12 cellular contexts compared by ENCODE assay signal in the genomic region with DNA sequence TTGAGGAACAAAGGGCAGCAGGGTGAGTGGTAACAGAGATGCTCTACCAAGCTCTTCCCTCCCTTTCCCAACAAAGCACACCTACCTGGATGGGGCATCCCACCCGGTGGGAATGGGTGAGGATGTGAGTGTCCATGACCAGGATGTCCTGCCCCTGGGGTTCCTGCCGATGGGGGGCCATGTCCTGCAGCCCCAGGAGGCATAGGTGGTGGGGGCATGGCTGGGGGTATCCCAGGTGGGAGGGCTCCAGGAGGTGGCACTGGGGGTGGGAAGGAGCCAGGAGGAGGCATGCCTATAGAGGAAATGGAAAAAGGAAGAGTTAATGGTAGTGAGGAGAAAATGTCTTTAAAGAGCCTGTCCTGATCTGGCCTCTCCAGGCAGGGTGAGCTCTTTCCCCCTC. TPM values are rescaled to one million over a fixed set of nuclear protein-coding genes. Genes with fewer than 3 reads are reported as not detected.
A peak's percentile ranks its signal among the peaks of the same experiment; 100 is the strongest.
DNase-seq lines count a peak whose midpoint lies in the region; ATAC-seq and TF ChIP-seq lines count a peak whose summit lies in the region.
"Had no signal": no experiment of that assay in that cellular context is flagged by ENCODE, and none has a peak within 500 bp of the region (broad histone marks: within the 10 kb centered on the region; RNA-seq: fewer than 3 reads in every experiment).

No MANE protein-coding gene starts in this region.

- ATAC-seq in CD4-positive, alpha-beta T cell (ENCODE audit: poor library complexity) = no peak
- ATAC-seq in naive thymus-derived CD8-positive, alpha-beta T cell = no peak
- no peak for ATAC-seq in HG02973 (IDR thresholded peaks at IDR 0.05; ENCODE audit: unreplicated experiment)
- no peak for ATAC-seq in GM18868 (IDR thresholded peaks at IDR 0.05; ENCODE audit: unreplicated experiment)
- ATAC-seq in GM21390 (IDR thresholded peaks at IDR 0.05; ENCODE audit: unreplicated experiment) = no peak

- CTCF ChIA-PET in CD4-positive, alpha-beta T cell (lab: Charles Lee) = no interaction called here

- no peaks in the 10 kb centered on the region for H3K27me3 ChIP-seq in CD4-positive, alpha-beta T cell (ENCODE audit: control insufficient read depth, insufficient read depth, low read length)

- intact Hi-C loops in CD4-positive, alpha-beta T cell (cut with DNase I, micrococcal nuclease) = loop anchor here (2.0 kb wide), 2 partner anchors 27 to 37 kb away; a partner anchor contains a TSS

- H3K27ac ChIP-seq in CD4-positive, alpha-beta T cell (ENCODE audit: low read depth, low read length) = no peak overlapping the region

- H3K9me3 Mint-ChIP-seq in CD4-positive, alpha-beta T cell = no peaks in the 10 kb centered on the region
- H3K9me3 Mint-ChIP-seq in activated naive CD8-positive, alpha-beta T cell treated with anti-CD3 and anti-CD28 coated beads for 36 hours = no peaks in the 10 kb centered on the region
- H3K9me3 Mint-ChIP-seq in naive thymus-derived CD8-positive, alpha-beta T cell = no peaks in the 10 kb centered on the region

- POLR2A ChIA-PET in CD4-positive, alpha-beta T cell (lab: Charles Lee) = interaction anchor here (1.0 kb wide), 1 partner anchor 39 kb away, joined by 4 read pairs; a partner anchor contains a TSS
- POLR2A ChIA-PET in naive thymus-derived CD8-positive, alpha-beta T cell (lab: Charles Lee) = interaction anchor here (1.1 to 2.3 kb wide), 4 partner anchors 10 to 81 kb away, joined by 3 to 17 read pairs (median 5); a partner anchor contains a TSS

- H3K27ac Mint-ChIP-seq in CD4-positive, alpha-beta T cell = peak overlapping the region; percentile 8
- peak overlapping the region; percentile 50 for H3K27ac Mint-ChIP-seq in activated naive CD8-positive, alpha-beta T cell treated with anti-CD3 and anti-CD28 coated beads for 36 hours
- peak overlapping the region in 7 of 10 donors; percentile 30 to 81 (median 48) for H3K27ac Mint-ChIP-seq in naive thymus-derived CD8-positive, alpha-beta T cell

- H3K4me3 Mint-ChIP-seq in CD4-positive, alpha-beta T cell = peak overlapping the region; percentile 98
- H3K4me3 Mint-ChIP-seq in activated naive CD8-positive, alpha-beta T cell treated with anti-CD3 and anti-CD28 coated beads for 36 hours = peak overlapping the region; percentile 98
- H3K4me3 Mint-ChIP-seq in naive thymus-derived CD8-positive, alpha-beta T cell = peak overlapping the region; percentile 41 to 97 (median 82)

- H3K36me3 Mint-ChIP-seq in CD4-positive, alpha-beta T cell (ENCODE audit: low read depth) = peaks cover 69% of the 10 kb centered on the region
- H3K36me3 Mint-ChIP-seq in activated naive CD8-positive, alpha-beta T cell treated with anti-CD3 and anti-CD28 coated beads for 36 hours = peaks cover 53% of the 10 kb centered on the region
- peaks cover 13 to 52% (median 35%) of the 10 kb centered on the region in 3 donors for H3K36me3 Mint-ChIP-seq in naive thymus-derived CD8-positive, alpha-beta T cell

- H3K4me3 ChIP-seq in HFF-Myc (replicated peaks; ENCODE audit: low read depth, low read length) = peak overlapping the region; percentile 93

- no peak for TF ChIP-seq CTCF in CD4-positive, alpha-beta T cell (IDR thresholded peaks at IDR 0.05)
- no peak for TF ChIP-seq CTCF in HFF-Myc (IDR thresholded peaks at IDR 0.05; ENCODE audit: low read depth, low read length, missing control alignments)

- H3K27me3 Mint-ChIP-seq in CD4-positive, alpha-beta T cell = no peaks in the 10 kb centered on the region
- H3K27me3 Mint-ChIP-seq in activated naive CD8-positive, alpha-beta T cell treated with anti-CD3 and anti-CD28 coated beads for 36 hours = no peaks in the 10 kb centered on the region
- peaks cover 0 to 1% (median 0%) of the 10 kb centered on the region in 5 donors for H3K27me3 Mint-ChIP-seq in naive thymus-derived CD8-positive, alpha-beta T cell

- DNase-seq in CD4-positive, alpha-beta T cell = no peak
- DNase-seq in HFF-Myc (ENCODE audit: extremely low read depth, low read depth) (no peak), NCI-H1930 (lab: John Stamatoyannopoulos, UW) (no peak)
- DNase-seq in activated naive CD8-positive, alpha-beta T cell treated with anti-CD3 and anti-CD28 coated beads for 36 hours = no peak
- DNase-seq in naive thymus-derived CD8-positive, alpha-beta T cell = no peak
- DNase-seq: DMS 273 treated with DMSO at 0.1 percent for 48 hours, NCI-H1417 treated with DMSO at 0.1 percent for 48 hours, NCI-H526, SHP77 had no signal

- no peaks in the 10 kb centered on the region for H3K9me3 ChIP-seq in CD4-positive, alpha-beta T cell (ENCODE audit: control insufficient read depth, low read length)

- H3K4me1 Mint-ChIP-seq in CD4-positive, alpha-beta T cell (ENCODE audit: low read depth) = peaks cover 47% of the 10 kb centered on the region
- H3K4me1 Mint-ChIP-seq in activated naive CD8-positive, alpha-beta T cell treated with anti-CD3 and anti-CD28 coated beads for 36 hours = peaks cover 21% of the 10 kb centered on the region
- H3K4me1 Mint-ChIP-seq in naive thymus-derived CD8-positive, alpha-beta T cell = peaks cover 28 to 57% (median 47%) of the 10 kb centered on the region in 4 donors

RNA-seq across cellular contexts. Expression of a gene that starts 1.9 kb away (rescaled TPM):
- total RNA-seq in CD4-positive, alpha-beta T cell = 10 to 100 TPM; 38.0 to 38.6 TPM
- total RNA-seq in activated naive CD8-positive, alpha-beta T cell treated with anti-CD3 and anti-CD28 coated beads for 36 hours = 100 to 1,000 TPM; 111 to 112 TPM
- total RNA-seq in naive thymus-derived CD8-positive, alpha-beta T cell = 10 to 100 TPM; 46.5 to 50.5 TPM
- polyA plus RNA-seq in naive thymus-derived CD8-positive, alpha-beta T cell = 10 to 100 TPM; 55.7 to 90.4 (median 71.9) TPM

RNA-seq across cellular contexts. Expression of a gene that starts 8.1 kb away (rescaled TPM):
- total RNA-seq in CD4-positive, alpha-beta T cell = 1 to 10 TPM; 2.5 to 2.9 TPM
- total RNA-seq in activated naive CD8-positive, alpha-beta T cell treated with anti-CD3 and anti-CD28 coated beads for 36 hours = 10 to 100 TPM; 12.5 to 12.8 TPM
- 1 to 10 TPM; 3.0 TPM for total RNA-seq in naive thymus-derived CD8-positive, alpha-beta T cell
- 1 to 10 TPM; 1.6 to 2.6 (median 2.3) TPM for polyA plus RNA-seq in naive thymus-derived CD8-positive, alpha-beta T cell

RNA-seq across cellular contexts. Expression of a gene that starts 10.9 kb away (rescaled TPM):
- total RNA-seq in CD4-positive, alpha-beta T cell = under 1 TPM; 0.49 to 0.70 TPM
- 1 to 10 TPM in 1 of 2 experiments, under 1 TPM in 1; 0.94 to 1.8 TPM for total RNA-seq in activated naive CD8-positive, alpha-beta T cell treated with anti-CD3 and anti-CD28 coated beads for 36 hours
- 1 to 10 TPM; 1.5 TPM for total RNA-seq in naive thymus-derived CD8-positive, alpha-beta T cell
- under 1 TPM in 1 of 3 donors, not detected in 2; 0.09 TPM for polyA plus RNA-seq in naive thymus-derived CD8-positive, alpha-beta T cell

RNA-seq across cellular contexts. Expression of a gene that starts 26.4 kb away (rescaled TPM):
- 1 to 10 TPM; 4.6 to 6.4 TPM for total RNA-seq in CD4-positive, alpha-beta T cell
- total RNA-seq in activated naive CD8-positive, alpha-beta T cell treated with anti-CD3 and anti-CD28 coated beads for 36 hours = 10 to 100 TPM; 20.6 to 22.6 TPM
- 10 to 100 TPM; 21.1 to 21.6 TPM for total RNA-seq in naive thymus-derived CD8-positive, alpha-beta T cell
- 10 to 100 TPM; 19.7 to 34.1 (median 24.3) TPM for polyA plus RNA-seq in naive thymus-derived CD8-positive, alpha-beta T cell
